Comparison of ENCODE assay signal across 8 cellular contexts in genomic region chr7:1045038-1045726, GRCh38. TPM values are rescaled to one million over a fixed set of nuclear protein-coding genes. Genes with fewer than 3 reads are reported as not detected.
DNase-seq lines count a peak whose midpoint lies in the region; ATAC-seq and TF ChIP-seq lines count a peak whose summit lies in the region.

No MANE protein-coding gene starts in this region.

- no peaks in the 10 kb centered on the region for H3K9me3 Mint-ChIP-seq in CD4-positive, alpha-beta memory T cell
- H3K9me3 Mint-ChIP-seq in osteocyte (ENCODE audit: unreplicated experiment) = no peaks in the 10 kb centered on the region

- peak overlapping the region; percentile 50 to 94 (median 91) for H3K27ac Mint-ChIP-seq in CD4-positive, alpha-beta memory T cell
- peak overlapping the region; percentile 83 for H3K27ac Mint-ChIP-seq in osteocyte (ENCODE audit: unreplicated experiment)

- no peaks in the 10 kb centered on the region for H3K27me3 Mint-ChIP-seq in CD4-positive, alpha-beta memory T cell
- H3K27me3 Mint-ChIP-seq in osteocyte (ENCODE audit: unreplicated experiment) = no peaks in the 10 kb centered on the region

- H3K4me3 Mint-ChIP-seq in CD4-positive, alpha-beta memory T cell = peak overlapping the region; percentile 88 to 96 (median 92)
- peak overlapping the region; percentile 73 for H3K4me3 Mint-ChIP-seq in osteocyte (ENCODE audit: unreplicated experiment)

- POLR2A ChIA-PET in CD4-positive, alpha-beta memory T cell (lab: Charles Lee; ENCODE audit: partially characterized antibody) = interaction anchor here (0.8 to 3.0 kb wide), 13 partner anchors 9 to 122 kb away, joined by 3 to 20 read pairs (median 4); partner anchors contain the start of genes COX19 and ZFAND2A
- POLR2A ChIA-PET in HEK293T (lab: Yijun Ruan, JAX) = interaction anchor here (1.0 kb wide), 1 partner anchor 14 kb away, joined by 5 read pairs; no protein-coding TSS in a partner anchor

- H3K36me3 ChIP-seq in CD4-positive, alpha-beta memory T cell (ENCODE audit: insufficient read depth, low read length) = no peaks in the 10 kb centered on the region

- ATAC-seq in HG03378 (IDR thresholded peaks at IDR 0.05; ENCODE audit: unreplicated experiment) = no peak

- H3K27me3 ChIP-seq in CD4-positive, alpha-beta memory T cell (ENCODE audit: insufficient read depth, low read length) = no peaks in the 10 kb centered on the region

- peaks cover 78% of the 10 kb centered on the region for H3K4me1 ChIP-seq in CD4-positive, alpha-beta memory T cell (ENCODE audit: insufficient read depth, low read length)

- no peaks in the 10 kb centered on the region for H3K9me3 ChIP-seq in CD4-positive, alpha-beta memory T cell (ENCODE audit: control insufficient read depth in 1 of 2, low read length in 2 of 2)

- H3K4me3 ChIP-seq in CD4-positive, alpha-beta memory T cell (ENCODE audit: low read length in 2 of 2) = peak overlapping the region; percentile 67 to 69

- CTCF ChIA-PET in CD4-positive, alpha-beta memory T cell (lab: Charles Lee; ENCODE audit: partially characterized antibody) = interaction anchor here (0.7 to 8.4 kb wide), 11 partner anchors 9 to 72 kb away, joined by 3 to 65 read pairs (median 5); no protein-coding TSS in a partner anchor
- CTCF ChIA-PET in HEK293T (lab: Yijun Ruan, JAX) = interaction anchor here (1.0 to 2.0 kb wide), 3 partner anchors 21 to 131 kb away, joined by 3 to 6 read pairs (median 5); no protein-coding TSS in a partner anchor

- DNase-seq in CD4-positive, alpha-beta memory T cell = no peak
- DNase-seq in OCI-M1 (lab: John Stamatoyannopoulos, UW) (peak; percentile 61), erythroblast (lab: John Stamatoyannopoulos, UW) (peak; percentile 73 to 77), osteocyte (ENCODE audit: extremely low spot score, unreplicated experiment) (no peak), cerebellar nuclear complex (lab: John Stamatoyannopoulos, UW) (no peak), NCI-H1092 treated with DMSO at 0.1 percent for 48 hours (lab: John Stamatoyannopoulos, UW) (no peak), HEK293T (ENCODE audit: extremely low spot score) (no peak)

- intact Hi-C loops in CD4-positive, alpha-beta memory T cell (cut with micrococcal nuclease) = loop anchor here (2.0 kb wide), 3 partner anchors 16 to 122 kb away; no protein-coding TSS in a partner anchor

- peak overlapping the region; percentile 55 for H3K27ac ChIP-seq in CD4-positive, alpha-beta memory T cell (ENCODE audit: low read depth, low read length)

- no peak for TF ChIP-seq CTCF in osteocyte (IDR thresholded peaks at IDR 0.05)

- peaks cover 50 to 82% (median 72%) of the 10 kb centered on the region in 4 donors for H3K4me1 Mint-ChIP-seq in CD4-positive, alpha-beta memory T cell
- H3K4me1 Mint-ChIP-seq in osteocyte (ENCODE audit: unreplicated experiment) = peaks cover 38% of the 10 kb centered on the region

- no peaks in the 10 kb centered on the region for H3K36me3 Mint-ChIP-seq in CD4-positive, alpha-beta memory T cell
- H3K36me3 Mint-ChIP-seq in osteocyte (ENCODE audit: unreplicated experiment) = no peaks in the 10 kb centered on the region

- TF ChIP-seq POLR2A in erythroblast (IDR thresholded peaks at IDR 0.05; ENCODE audit: low read length) = no peak

TF ChIP-seq in HEK293T, 16 proteins besides CTCF, POLR2A, EP300 and RAD21:
- no peak for TF ChIP-seq ARNT (IDR thresholded peaks at IDR 0.05)
- no peak for TF ChIP-seq PKNOX1 (IDR thresholded peaks at IDR 0.05)
- TF ChIP-seq CTBP1 (IDR thresholded peaks at IDR 0.05; ENCODE audit: borderline replicate concordance) = no peak

RNA-seq across cellular contexts. Expression of gene GPR146, which starts 0.8 kb away (rescaled TPM):
- 10 to 100 TPM in 1 of 2 experiments, 1 to 10 TPM in 1; 8.8 to 10.1 TPM for total RNA-seq in CD4-positive, alpha-beta memory T cell
- polyA plus RNA-seq in CD4-positive, alpha-beta memory T cell = 10 to 100 TPM; 10.0 to 22.2 TPM
- total RNA-seq in osteocyte = 1.9 and 2.8 TPM in 2 replicates

RNA-seq across cellular contexts. Expression of gene GPER1, which starts 42.7 kb away (rescaled TPM):
- total RNA-seq in CD4-positive, alpha-beta memory T cell = not detected
- polyA plus RNA-seq in CD4-positive, alpha-beta memory T cell = not detected
- total RNA-seq in osteocyte = 2.5 and 3.0 TPM in 2 replicates

Comparison
In these comparisons a context has a peak if more than half of its experiments do, and no peak if none do; other contexts are left out.
1. DNase-seq: peak in OCI-M1 (single experiment) and erythroblast (2 of 2); none in CD4-positive, alpha-beta memory T cell (0 of 5), osteocyte (single experiment), cerebellar nuclear complex (0 of 2), NCI-H1092 treated with DMSO at 0.1 percent for 48 hours (single experiment) and HEK293T (single experiment).